ENCODE assay signal across 10 cellular contexts in the genomic region with DNA sequence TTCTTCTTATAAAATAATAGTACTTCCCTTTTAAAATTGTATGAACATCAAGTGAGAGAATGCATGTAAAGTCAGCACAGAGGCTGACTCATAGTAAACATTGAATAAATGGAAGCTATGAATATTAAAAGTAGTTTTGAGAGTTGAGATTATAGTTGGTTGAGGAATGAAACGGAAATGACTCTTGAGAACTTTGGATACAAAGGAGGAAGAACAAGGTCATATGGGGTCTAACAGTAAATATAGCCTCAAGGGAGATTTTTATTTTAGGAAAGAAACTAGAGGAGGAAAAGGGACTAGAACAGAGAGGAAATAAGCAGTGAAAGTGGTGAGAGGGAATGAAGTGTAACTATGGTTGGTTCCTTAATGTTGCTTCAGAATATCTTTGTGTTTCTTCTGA.
DNase-seq lines count a peak whose midpoint lies in the region; ATAC-seq and TF ChIP-seq lines count a peak whose summit lies in the region.
"Had no signal": no experiment of that assay in that cellular context is flagged by ENCODE, and none has a peak within 500 bp of the region (broad histone marks: within the 10 kb centered on the region; RNA-seq: fewer than 3 reads in every experiment).

No MANE protein-coding gene starts in this region.

- H3F3A ChIP-seq in GM23338 (replicated peaks; ENCODE audit: low read depth): no peaks in the 10 kb centered on the region

- no peak for DNase-seq in GM23338 (ENCODE audit: low spot score)
- DNase-seq in RPMI7951 (ENCODE audit: low read depth): peak; percentile 43
- DNase-seq in heart left ventricle: no peak
- no peak for DNase-seq in stomach
- DNase-seq in hippocampal formation (lab: John Stamatoyannopoulos, UW): no peak
- DNase-seq in H7: no peak
- DNase-seq in NCI-H2196 treated with DMSO at 0.1 percent for 48 hours (lab: John Stamatoyannopoulos, UW; ENCODE audit: unreplicated experiment): no peak
- DNase-seq: retina had no signal

- H3K4me3 ChIP-seq in GM23338 (no peak overlapping the region), heart left ventricle (peak overlapping the region in 4 of 12 donors; percentile 4 to 12 (median 8)), stomach (no peak overlapping the region), H7 (ENCODE audit: insufficient read depth, low read depth, low read length) (no peak overlapping the region)

- H2AFZ ChIP-seq in GM23338: no peak overlapping the region

- no peak overlapping the region for H3K4me2 ChIP-seq in GM23338

- no peaks in the 10 kb centered on the region for H3K9me3 Mint-ChIP-seq in GM23338
- H3K9me3 Mint-ChIP-seq: IgD-negative memory B cell had no signal

- H3K9me2 ChIP-seq in GM23338 (ENCODE audit: insufficient read depth): no peaks in the 10 kb centered on the region

- H3K36me3 ChIP-seq in GM23338 (ENCODE audit: insufficient read depth): no peaks in the 10 kb centered on the region
- peaks cover 0 to 28% (median 21%) of the 10 kb centered on the region in 9 donors for H3K36me3 ChIP-seq in heart left ventricle
- peaks cover 0 to 21% (median 19%) of the 10 kb centered on the region in 4 donors for H3K36me3 ChIP-seq in stomach
- H3K36me3 ChIP-seq in H7 (replicated peaks; ENCODE audit: control insufficient read depth, insufficient read depth, low read length): no peaks in the 10 kb centered on the region; the same call in 1 of the 2 replicates

- no peaks in the 10 kb centered on the region for H3K4me1 ChIP-seq in GM23338 (ENCODE audit: insufficient read depth)
- H3K4me1 ChIP-seq in heart left ventricle: peaks cover 23 to 85% (median 65%) of the 10 kb centered on the region in 12 donors
- peaks cover 24 to 83% (median 47%) of the 10 kb centered on the region in 4 donors for H3K4me1 ChIP-seq in stomach

- TF ChIP-seq POLR2A in heart left ventricle (IDR thresholded peaks at IDR 0.05): no peak
- TF ChIP-seq POLR2A in stomach (IDR thresholded peaks at IDR 0.05): no peak

- H3K27ac Mint-ChIP-seq in GM23338: no peak overlapping the region
- H3K27ac Mint-ChIP-seq: IgD-negative memory B cell had no signal

- H3K27ac ChIP-seq in GM23338 (ENCODE audit: low read depth): 0 out of 2 replicates have a peak overlapping the region, but pooled peaks have one; percentile 10
- peak overlapping the region; percentile 17 to 86 (median 69) for H3K27ac ChIP-seq in heart left ventricle
- peak overlapping the region in 4 of 5 donors; percentile 32 to 77 (median 66) for H3K27ac ChIP-seq in stomach

- H3K27me3 ChIP-seq in GM23338 (ENCODE audit: insufficient read depth) (no peaks in the 10 kb centered on the region), heart left ventricle (no peaks in the 10 kb centered on the region), stomach (no peaks in the 10 kb centered on the region), H7 (ENCODE audit: control insufficient read depth, insufficient read depth, low read length) (no peaks in the 10 kb centered on the region)

- TF ChIP-seq CTCF in GM23338 (conservative IDR thresholded peaks at IDR 0.05; ENCODE audit: low read depth in 2 of 2) (no peak), heart left ventricle (IDR thresholded peaks at IDR 0.05) (no peak), stomach (IDR thresholded peaks at IDR 0.05) (no peak)

- H3K27me3 Mint-ChIP-seq in GM23338 (ENCODE audit: insufficient read depth, low read depth, poor library complexity): no peaks in the 10 kb centered on the region
- H3K27me3 Mint-ChIP-seq: IgD-negative memory B cell had no signal

- intact Hi-C loops in heart left ventricle (cut with DNase I): loop anchor here in 3 of 10 donors (5.0 kb wide), 2 partner anchors 87 to 167 kb away; a partner anchor contains a TSS
- intact Hi-C loops in stomach (cut with DNase I; ENCODE audit: low total_unique reads): no loop called here

- 0 to 8% (median 1%) methylated on average over 1 of the region's 1 CpG for WGBS in heart left ventricle, 4 donors
- WGBS in stomach, 5 donors: 8 to 42% (median 29%) methylated on average over 1 of the region's 1 CpG

- ATAC-seq in GM23338 (no peak), heart left ventricle (peak; percentile 39 to 86 (median 74)), HG03442 (IDR thresholded peaks at IDR 0.05; ENCODE audit: unreplicated experiment) (no peak)

- peaks cover 12% of the 10 kb centered on the region for H3K79me2 ChIP-seq in GM23338 (replicated peaks; ENCODE audit: insufficient read depth)

- peaks cover 22% of the 10 kb centered on the region; the same call in 2 of the 3 replicates for H3K36me3 Mint-ChIP-seq in GM23338 (ENCODE audit: low read depth)
- H3K36me3 Mint-ChIP-seq: IgD-negative memory B cell had no signal

- TF ChIP-seq EP300 in stomach (IDR thresholded peaks at IDR 0.05): no peak

- H3K4me3 Mint-ChIP-seq in GM23338: no peak overlapping the region
- H3K4me3 Mint-ChIP-seq: IgD-negative memory B cell had no signal

- H3K9me3 ChIP-seq in heart left ventricle (no peaks in the 10 kb centered on the region), stomach (no peaks in the 10 kb centered on the region)

- H3K4me1 Mint-ChIP-seq in GM23338: peaks cover 7% of the 10 kb centered on the region; the same call in 2 of the 3 replicates

- H4K20me1 ChIP-seq in GM23338 (replicated peaks; ENCODE audit: insufficient read depth): no peaks in the 10 kb centered on the region

TF ChIP-seq in GM23338, 12 proteins besides CTCF, POLR2A, EP300 and RAD21:
- no peak for TF ChIP-seq EZH2phosphoT487 (IDR thresholded peaks at IDR 0.05; ENCODE audit: unreplicated experiment)
- no peak for TF ChIP-seq STAT1 (IDR thresholded peaks at IDR 0.05; ENCODE audit: unreplicated experiment)
- no peak for TF ChIP-seq NANOG (IDR thresholded peaks at IDR 0.05; ENCODE audit: borderline replicate concordance)
- no peak for TF ChIP-seq JUNB (IDR thresholded peaks at IDR 0.05; ENCODE audit: unreplicated experiment)
- TF ChIP-seq ZNF331 (CRISPR knock-in tag; IDR thresholded peaks at IDR 0.05; ENCODE audit: low read depth): no peak
- TF ChIP-seq EZH2 (IDR thresholded peaks at IDR 0.05; ENCODE audit: low read depth, unreplicated experiment): no peak
- TF ChIP-seq, protein P1, sequence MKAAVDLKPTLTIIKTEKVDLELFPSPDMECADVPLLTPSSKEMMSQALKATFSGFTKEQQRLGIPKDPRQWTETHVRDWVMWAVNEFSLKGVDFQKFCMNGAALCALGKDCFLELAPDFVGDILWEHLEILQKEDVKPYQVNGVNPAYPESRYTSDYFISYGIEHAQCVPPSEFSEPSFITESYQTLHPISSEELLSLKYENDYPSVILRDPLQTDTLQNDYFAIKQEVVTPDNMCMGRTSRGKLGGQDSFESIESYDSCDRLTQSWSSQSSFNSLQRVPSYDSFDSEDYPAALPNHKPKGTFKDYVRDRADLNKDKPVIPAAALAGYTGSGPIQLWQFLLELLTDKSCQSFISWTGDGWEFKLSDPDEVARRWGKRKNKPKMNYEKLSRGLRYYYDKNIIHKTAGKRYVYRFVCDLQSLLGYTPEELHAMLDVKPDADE (IDR thresholded peaks at IDR 0.05): no peak
- TF ChIP-seq, protein P2, sequence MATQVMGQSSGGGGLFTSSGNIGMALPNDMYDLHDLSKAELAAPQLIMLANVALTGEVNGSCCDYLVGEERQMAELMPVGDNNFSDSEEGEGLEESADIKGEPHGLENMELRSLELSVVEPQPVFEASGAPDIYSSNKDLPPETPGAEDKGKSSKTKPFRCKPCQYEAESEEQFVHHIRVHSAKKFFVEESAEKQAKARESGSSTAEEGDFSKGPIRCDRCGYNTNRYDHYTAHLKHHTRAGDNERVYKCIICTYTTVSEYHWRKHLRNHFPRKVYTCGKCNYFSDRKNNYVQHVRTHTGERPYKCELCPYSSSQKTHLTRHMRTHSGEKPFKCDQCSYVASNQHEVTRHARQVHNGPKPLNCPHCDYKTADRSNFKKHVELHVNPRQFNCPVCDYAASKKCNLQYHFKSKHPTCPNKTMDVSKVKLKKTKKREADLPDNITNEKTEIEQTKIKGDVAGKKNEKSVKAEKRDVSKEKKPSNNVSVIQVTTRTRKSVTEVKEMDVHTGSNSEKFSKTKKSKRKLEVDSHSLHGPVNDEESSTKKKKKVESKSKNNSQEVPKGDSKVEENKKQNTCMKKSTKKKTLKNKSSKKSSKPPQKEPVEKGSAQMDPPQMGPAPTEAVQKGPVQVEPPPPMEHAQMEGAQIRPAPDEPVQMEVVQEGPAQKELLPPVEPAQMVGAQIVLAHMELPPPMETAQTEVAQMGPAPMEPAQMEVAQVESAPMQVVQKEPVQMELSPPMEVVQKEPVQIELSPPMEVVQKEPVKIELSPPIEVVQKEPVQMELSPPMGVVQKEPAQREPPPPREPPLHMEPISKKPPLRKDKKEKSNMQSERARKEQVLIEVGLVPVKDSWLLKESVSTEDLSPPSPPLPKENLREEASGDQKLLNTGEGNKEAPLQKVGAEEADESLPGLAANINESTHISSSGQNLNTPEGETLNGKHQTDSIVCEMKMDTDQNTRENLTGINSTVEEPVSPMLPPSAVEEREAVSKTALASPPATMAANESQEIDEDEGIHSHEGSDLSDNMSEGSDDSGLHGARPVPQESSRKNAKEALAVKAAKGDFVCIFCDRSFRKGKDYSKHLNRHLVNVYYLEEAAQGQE (IDR thresholded peaks at IDR 0.05; ENCODE audit: unreplicated experiment): no peak
TF ChIP-seq in GM23338: peak in this region for 0.

Comparison
In these comparisons a context has a peak if more than half of its experiments do, and no peak if none do; other contexts are left out.
1. ATAC-seq: peak in heart left ventricle (4 of 4); none in GM23338 (single experiment) and HG03442 (single experiment).
2. H3K27ac ChIP-seq: peak in every context shown above with its lines; median percentile 69 in heart left ventricle; 66 in stomach; 10 in GM23338.